In the genomic region with DNA sequence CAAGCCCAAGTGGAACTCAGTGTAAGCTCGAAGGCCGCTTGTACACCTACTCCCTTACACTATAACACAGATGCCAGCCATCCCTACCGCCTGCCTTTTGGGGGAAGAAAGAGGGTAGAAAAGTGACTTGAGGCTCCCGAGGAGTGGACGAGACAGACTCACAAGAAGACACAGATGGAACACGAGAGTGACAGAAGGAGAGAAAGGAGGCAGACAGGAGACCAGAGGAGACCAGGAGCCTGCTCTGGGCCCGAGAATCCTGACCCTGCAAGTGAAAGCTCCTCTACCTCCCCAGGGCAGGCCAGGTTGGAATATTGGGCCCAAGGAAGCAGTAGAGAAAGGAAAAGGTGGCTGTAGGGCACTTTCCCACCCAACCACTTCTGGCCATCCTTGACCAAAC, we compare ENCODE assay signal across 2 cellular contexts.
TF ChIP-seq lines count a peak whose summit lies in the region.

No MANE protein-coding gene starts in this region.

TF ChIP-seq in GM12891, 5 proteins besides CTCF, POLR2A, EP300 and RAD21:
- TF ChIP-seq POU2F2 (IDR thresholded peaks at IDR 0.05; ENCODE audit: low read depth, low read length) (no peak), SPI1 (IDR thresholded peaks at IDR 0.05; ENCODE audit: low read depth, low read length) (no peak), TAF1 (IDR thresholded peaks at IDR 0.05; ENCODE audit: low read depth, low read length) (no peak), PAX5 (IDR thresholded peaks at IDR 0.05; ENCODE audit: insufficient read depth, low read length, severe bottlenecking) (no peak), POLR2AphosphoS5 (IDR thresholded peaks at IDR 0.05; ENCODE audit: low read depth, low read length) (no peak)

TF ChIP-seq in H1, 55 proteins besides CTCF, POLR2A, EP300 and RAD21:
- TF ChIP-seq, protein P1, sequence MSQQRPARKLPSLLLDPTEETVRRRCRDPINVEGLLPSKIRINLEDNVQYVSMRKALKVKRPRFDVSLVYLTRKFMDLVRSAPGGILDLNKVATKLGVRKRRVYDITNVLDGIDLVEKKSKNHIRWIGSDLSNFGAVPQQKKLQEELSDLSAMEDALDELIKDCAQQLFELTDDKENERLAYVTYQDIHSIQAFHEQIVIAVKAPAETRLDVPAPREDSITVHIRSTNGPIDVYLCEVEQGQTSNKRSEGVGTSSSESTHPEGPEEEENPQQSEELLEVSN (IDR thresholded peaks at IDR 0.05): no peak
- TF ChIP-seq SUZ12 (IDR thresholded peaks at IDR 0.05; ENCODE audit: low read length) (no peak), KDM1A (IDR thresholded peaks at IDR 0.05; ENCODE audit: borderline replicate concordance, low read length) (no peak), CREB1 (IDR thresholded peaks at IDR 0.05) (no peak), POU5F1 (IDR thresholded peaks at IDR 0.05; ENCODE audit: low read depth, low read length) (no peak), RFX5 (IDR thresholded peaks at IDR 0.05; ENCODE audit: borderline replicate concordance, low read depth, low read length) (no peak), NRF1 (IDR thresholded peaks at IDR 0.05; ENCODE audit: low read depth, low read length) (no peak), SP4 (IDR thresholded peaks at IDR 0.05; ENCODE audit: low read length) (no peak), YY1 (IDR thresholded peaks at IDR 0.05; ENCODE audit: low read depth, low read length) (no peak), SAP30 (IDR thresholded peaks at IDR 0.05; ENCODE audit: insufficient read depth, insufficient replicate concordance, low read length) (no peak), CBX8 (IDR thresholded peaks at IDR 0.05; ENCODE audit: borderline replicate concordance, low read depth, low read length) (no peak), BRCA1 (IDR thresholded peaks at IDR 0.05; ENCODE audit: low read depth, low read length) (no peak), TAF1 (IDR thresholded peaks at IDR 0.05; ENCODE audit: low read depth, low read length) (no peak), ZNF274 (IDR thresholded peaks at IDR 0.05; ENCODE audit: borderline replicate concordance, extremely low read depth, low read length) (no peak)
- TF ChIP-seq, protein P2, sequence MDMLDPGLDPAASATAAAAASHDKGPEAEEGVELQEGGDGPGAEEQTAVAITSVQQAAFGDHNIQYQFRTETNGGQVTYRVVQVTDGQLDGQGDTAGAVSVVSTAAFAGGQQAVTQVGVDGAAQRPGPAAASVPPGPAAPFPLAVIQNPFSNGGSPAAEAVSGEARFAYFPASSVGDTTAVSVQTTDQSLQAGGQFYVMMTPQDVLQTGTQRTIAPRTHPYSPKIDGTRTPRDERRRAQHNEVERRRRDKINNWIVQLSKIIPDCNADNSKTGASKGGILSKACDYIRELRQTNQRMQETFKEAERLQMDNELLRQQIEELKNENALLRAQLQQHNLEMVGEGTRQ (IDR thresholded peaks at IDR 0.05; ENCODE audit: low read length): no peak
- TF ChIP-seq, protein P3, sequence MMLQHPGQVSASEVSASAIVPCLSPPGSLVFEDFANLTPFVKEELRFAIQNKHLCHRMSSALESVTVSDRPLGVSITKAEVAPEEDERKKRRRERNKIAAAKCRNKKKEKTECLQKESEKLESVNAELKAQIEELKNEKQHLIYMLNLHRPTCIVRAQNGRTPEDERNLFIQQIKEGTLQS (IDR thresholded peaks at IDR 0.05; ENCODE audit: insufficient read depth, low read depth, low read length): no peak
